8 cellular contexts compared by ENCODE assay signal in genomic region chr14:91418387-91419043, GRCh38. TPM values are rescaled to one million over a fixed set of nuclear protein-coding genes. Genes with fewer than 3 reads are reported as not detected.
DNase-seq lines count a peak whose midpoint lies in the region; TF ChIP-seq lines count a peak whose summit lies in the region.

No MANE protein-coding gene starts in this region.

- H3K9ac ChIP-seq in muscle layer of colon (ENCODE audit: low read length) = no peak overlapping the region

- peak; percentile 66 for DNase-seq in DMS 273 treated with DMSO at 0.1 percent for 48 hours (lab: John Stamatoyannopoulos, UW)
- peak; percentile 7 for DNase-seq in HFFc6
- DNase-seq in NCI-H748 treated with DMSO at 0.1 percent for 48 hours (lab: John Stamatoyannopoulos, UW) = peak; percentile 76
- DNase-seq in activated T-cell treated with anti-CD3 and anti-CD28 coated beads for 24 hours (ENCODE audit: low read depth) = peak; percentile 73
- peak; percentile 83 to 84 for DNase-seq in erythroblast (lab: John Stamatoyannopoulos, UW)
- peak; percentile 67 for DNase-seq in stimulated activated CD8-positive, alpha-beta memory T cell treated with anti-CD3 and anti-CD28 coated beads, Interleukin-7, amount 100 ng/mL, for 24 hours (ENCODE audit: low read depth)
- no peak for DNase-seq in cortex of kidney (lab: John Stamatoyannopoulos, UW)

- H3K4me3 ChIP-seq in muscle layer of colon (ENCODE audit: low read depth in 1 of 2, low read length in 2 of 2) = peak overlapping the region; percentile 42 to 58

- H3K4me3 Mint-ChIP-seq in HFFc6 = peak overlapping the region; percentile 43; the same call in 1 of the 2 replicates

- no peaks in the 10 kb centered on the region for H3K9me3 Mint-ChIP-seq in HFFc6

- TF ChIP-seq POLR2A in erythroblast (IDR thresholded peaks at IDR 0.05; ENCODE audit: low read length) = no peak

- H3K4me1 Mint-ChIP-seq in HFFc6 (ENCODE audit: low read depth) = no peaks in the 10 kb centered on the region

- peaks cover 0 to 6% of the 10 kb centered on the region in 2 donors for H3K27me3 ChIP-seq in muscle layer of colon (ENCODE audit: control insufficient read depth in 1 of 2, insufficient read depth in 2 of 2, low read length in 2 of 2)

- no peaks in the 10 kb centered on the region for H3K9me3 ChIP-seq in muscle layer of colon (ENCODE audit: low read length)

- H3K27ac ChIP-seq in muscle layer of colon (ENCODE audit: low read depth, low read length) = no peak overlapping the region

- peak; percentile 98 for TF ChIP-seq CTCF in HFFc6 (IDR thresholded peaks at IDR 0.05)

- H3K4me1 ChIP-seq in muscle layer of colon (ENCODE audit: insufficient read depth, low read length) = peaks cover 9% of the 10 kb centered on the region

- H3K36me3 ChIP-seq in muscle layer of colon (ENCODE audit: insufficient read depth, low read length) = no peaks in the 10 kb centered on the region

- H3K36me3 Mint-ChIP-seq in HFFc6 (ENCODE audit: low read depth) = no peaks in the 10 kb centered on the region

- peaks cover 47% of the 10 kb centered on the region for H3K27me3 Mint-ChIP-seq in HFFc6 (ENCODE audit: insufficient read depth)

- no peak overlapping the region for H3K27ac Mint-ChIP-seq in HFFc6

RNA-seq across cellular contexts. Expression of gene CCDC88C, which starts 0.9 kb away (rescaled TPM):
- total RNA-seq in HFFc6 (2021; fragmentation: NEBNext Ultra II Directional; extraction: Animal tissue kit (Norgen Biotek cat#: 25700)) = under 1 TPM in 3 of 6 experiments, not detected in 3; 0.09 to 0.61 (median 0.19) TPM
